Comparison of ENCODE assay signal across 1 cellular context in genomic region chr4:55395529-55396304, GRCh38.
A peak's percentile ranks its signal among the peaks of the same experiment; 100 is the strongest.
TF ChIP-seq lines count a peak whose summit lies in the region.

TMEM165 (plus strand) TSS chr4:55395957; CDS start chr4:55396190, 233 bp downstream.

TF ChIP-seq in HEK293, 187 proteins besides CTCF, POLR2A, EP300 and RAD21 (continued from another document):
- no peak for TF ChIP-seq ZNF274 (IDR thresholded peaks at IDR 0.05; ENCODE audit: low read length)
- no peak for TF ChIP-seq ZNF274 (tag by site-specific recombination; IDR thresholded peaks at IDR 0.05; ENCODE audit: borderline replicate concordance)
- TF ChIP-seq ZNF10 (tag by site-specific recombination; IDR thresholded peaks at IDR 0.05): no peak
- no peak for TF ChIP-seq ZSCAN23 (tag by site-specific recombination; IDR thresholded peaks at IDR 0.05)
- TF ChIP-seq ZNF837 (tag by site-specific recombination; IDR thresholded peaks at IDR 0.05): no peak
- no peak for TF ChIP-seq ZBTB7A (tag by site-specific recombination; IDR thresholded peaks at IDR 0.05; ENCODE audit: low read depth)
- TF ChIP-seq ZIC2 (tag by site-specific recombination; IDR thresholded peaks at IDR 0.05): peak; percentile 36
- no peak for TF ChIP-seq ZNF555 (tag by site-specific recombination; conservative IDR thresholded peaks at IDR 0.05)
- TF ChIP-seq ZNF639 (tag by site-specific recombination; IDR thresholded peaks at IDR 0.05): no peak
- TF ChIP-seq ZNF624 (tag by site-specific recombination; IDR thresholded peaks at IDR 0.05): no peak
- no peak for TF ChIP-seq ZNF2 (tag by site-specific recombination; IDR thresholded peaks at IDR 0.05)
- peak; percentile 83 for TF ChIP-seq ZNF341 (tag by site-specific recombination; IDR thresholded peaks at IDR 0.05; ENCODE audit: low read depth)
- TF ChIP-seq GLIS1 (tag by site-specific recombination; IDR thresholded peaks at IDR 0.05): peak; percentile 73
- TF ChIP-seq ZBTB8A (tag by site-specific recombination; IDR thresholded peaks at IDR 0.05): no peak
- TF ChIP-seq ZNF548 (tag by site-specific recombination; IDR thresholded peaks at IDR 0.05): no peak
- TF ChIP-seq PRDM1 (tag by site-specific recombination; IDR thresholded peaks at IDR 0.05): no peak
- TF ChIP-seq MEIS1 (CRISPR knock-in tag; IDR thresholded peaks at IDR 0.05; ENCODE audit: borderline replicate concordance): no peak
- TF ChIP-seq ZNF664 (tag by site-specific recombination; IDR thresholded peaks at IDR 0.05): no peak
- no peak for TF ChIP-seq ZNF426 (tag by site-specific recombination; IDR thresholded peaks at IDR 0.05)
- TF ChIP-seq PRDM2 (tag by site-specific recombination; IDR thresholded peaks at IDR 0.05; ENCODE audit: borderline replicate concordance): no peak
- TF ChIP-seq ZNF223 (tag by site-specific recombination; IDR thresholded peaks at IDR 0.05): no peak
- no peak for TF ChIP-seq ZNF350 (tag by site-specific recombination; IDR thresholded peaks at IDR 0.05)
- TF ChIP-seq ZBTB44 (tag by site-specific recombination; IDR thresholded peaks at IDR 0.05): no peak
- peak; percentile 88 for TF ChIP-seq ZBTB20 (tag by site-specific recombination; IDR thresholded peaks at IDR 0.05)
- TF ChIP-seq ZNF768 (tag by site-specific recombination; IDR thresholded peaks at IDR 0.05): no peak
- TF ChIP-seq ZNF747 (tag by site-specific recombination; IDR thresholded peaks at IDR 0.05): no peak
- no peak for TF ChIP-seq SCRT1 (tag by site-specific recombination; IDR thresholded peaks at IDR 0.05; ENCODE audit: borderline replicate concordance)
- no peak for TF ChIP-seq RBAK (tag by site-specific recombination; IDR thresholded peaks at IDR 0.05)
- TF ChIP-seq MYNN (tag by site-specific recombination; IDR thresholded peaks at IDR 0.05; ENCODE audit: borderline replicate concordance): no peak
- no peak for TF ChIP-seq ZBTB49 (tag by site-specific recombination; IDR thresholded peaks at IDR 0.05; ENCODE audit: low read depth)
- no peak for TF ChIP-seq ZNF473 (tag by site-specific recombination; IDR thresholded peaks at IDR 0.05)
- no peak for TF ChIP-seq ZNF16 (tag by site-specific recombination; IDR thresholded peaks at IDR 0.05; ENCODE audit: low read depth)
- TF ChIP-seq ELK4 (IDR thresholded peaks at IDR 0.05; ENCODE audit: borderline replicate concordance, low read depth, low read length): no peak
- peak; percentile 92 for TF ChIP-seq KLF9 (tag by site-specific recombination; IDR thresholded peaks at IDR 0.05; ENCODE audit: low read depth)
- TF ChIP-seq ZNF660 (tag by site-specific recombination; IDR thresholded peaks at IDR 0.05): no peak
- no peak for TF ChIP-seq BCL11B (tag by site-specific recombination; IDR thresholded peaks at IDR 0.05; ENCODE audit: low read depth)
- no peak for TF ChIP-seq ZFP37 (tag by site-specific recombination; IDR thresholded peaks at IDR 0.05)
- TF ChIP-seq ZNF202 (tag by site-specific recombination; IDR thresholded peaks at IDR 0.05; ENCODE audit: borderline replicate concordance): no peak
- no peak for TF ChIP-seq ZNF121 (tag by site-specific recombination; IDR thresholded peaks at IDR 0.05)
- no peak for TF ChIP-seq PRDM4 (tag by site-specific recombination; IDR thresholded peaks at IDR 0.05)
